Comparison of ENCODE assay signal across 12 cellular contexts in genomic region chr6:151393410-151393809, GRCh38. TPM values are rescaled to one million over a fixed set of nuclear protein-coding genes. Genes with fewer than 3 reads are reported as not detected.
DNase-seq lines count a peak whose midpoint lies in the region; ATAC-seq and TF ChIP-seq lines count a peak whose summit lies in the region.
"Had no signal": no experiment of that assay in that cellular context is flagged by ENCODE, and none has a peak within 500 bp of the region (broad histone marks: within the 10 kb centered on the region; RNA-seq: fewer than 3 reads in every experiment).

No MANE protein-coding gene starts in this region.

- intact Hi-C loops in HCT116 (cut with micrococcal nuclease), result no loop called here

- peak overlapping the region; percentile 87 for H3K4me2 ChIP-seq in BLaER1
- H3K4me2 ChIP-seq in HCT116 (ENCODE audit: low read length), result peak overlapping the region; percentile 99; the same call in 1 of the 2 replicates
- H3K4me2 ChIP-seq in mesenchymal stem cell (ENCODE audit: low read length, poor library complexity, severe bottlenecking), result no peak overlapping the region

- TF ChIP-seq POLR2A in HCT116 (IDR thresholded peaks at IDR 0.05; ENCODE audit: borderline replicate concordance, extremely low read depth, insufficient read depth, insufficient read length), result no peak

- no peak overlapping the region for H2BK5ac ChIP-seq in mesenchymal stem cell (ENCODE audit: low read depth, low read length, poor library complexity, severe bottlenecking)

- H2AK5ac ChIP-seq in mesenchymal stem cell (ENCODE audit: low read length, severe bottlenecking), result no peak overlapping the region

- no peak overlapping the region for H3K18ac ChIP-seq in mesenchymal stem cell (ENCODE audit: low read depth in 1 of 2, low read length in 2 of 2)

- H3K4me1 ChIP-seq in BLaER1, result peaks cover 41% of the 10 kb centered on the region
- H3K4me1 ChIP-seq in HCT116 (ENCODE audit: control insufficient read depth in 1 of 2, insufficient read depth in 2 of 2, low read length in 2 of 2), result peaks cover 19 to 51% of the 10 kb centered on the region in 2 experiments
- H3K4me1 ChIP-seq in mesenchymal stem cell (ENCODE audit: control insufficient read depth, insufficient read depth, low read depth, low read length), result peaks cover 5% of the 10 kb centered on the region

- H4K91ac ChIP-seq in mesenchymal stem cell (ENCODE audit: low read length), result no peak overlapping the region

- RAD21 ChIA-PET in HCT116 (lab: Charles Lee; ENCODE audit: low non-redundant PET in 1 of 2, low total read pairs in 2 of 2, uncharacterized antibody in 2 of 2, unreplicated experiment in 2 of 2), result no interaction called here

- no peaks in the 10 kb centered on the region for H3K27me3 ChIP-seq in BLaER1
- H3K27me3 ChIP-seq in HCT116 (ENCODE audit: insufficient read depth, low read length), result no peaks in the 10 kb centered on the region
- no peaks in the 10 kb centered on the region for H3K27me3 ChIP-seq in mesenchymal stem cell (ENCODE audit: control insufficient read depth in 1 of 2, insufficient read depth in 1 of 2, low read length in 2 of 2)

- no peak overlapping the region for H2BK15ac ChIP-seq in mesenchymal stem cell (ENCODE audit: low read depth, poor library complexity, severe bottlenecking)

- H3K27ac Mint-ChIP-seq in activated naive CD4-positive, alpha-beta T cell treated with anti-CD3 and anti-CD28 coated beads, Interleukin-2, amount 50 U/mL, for 72 hours, result peak overlapping the region; percentile 89 to 93

- DNase-seq in HCT116 (ENCODE audit: low read depth, low spot score), result no peak
- DNase-seq in activated naive CD4-positive, alpha-beta T cell treated with anti-CD3 and anti-CD28 coated beads, Interleukin-2, amount 50 U/mL, for 72 hours (ENCODE audit: low spot score in 2 of 2), result no peak
- no peak for DNase-seq in mesenchymal stem cell
- DNase-seq in DMS 273 treated with DMSO at 0.1 percent for 48 hours (lab: John Stamatoyannopoulos, UW), result no peak
- no peak for DNase-seq in stimulated activated naive CD4-positive, alpha-beta T cell (lab: John Stamatoyannopoulos, UW)
- no peak for DNase-seq in NAMALWA (ENCODE audit: low spot score)
- DNase-seq: DMS79, H7, NCI-H1930, Right ventricle myocardium superior had no signal

- H2AFZ ChIP-seq in HCT116 (ENCODE audit: low read depth, low read length, poor library complexity, severe bottlenecking), result no peak overlapping the region
- no peak overlapping the region for H2AFZ ChIP-seq in mesenchymal stem cell (ENCODE audit: low read depth, low read length)

- H3K9me3 Mint-ChIP-seq in activated naive CD4-positive, alpha-beta T cell treated with anti-CD3 and anti-CD28 coated beads, Interleukin-2, amount 50 U/mL, for 72 hours, result no peaks in the 10 kb centered on the region

- ATAC-seq in HCT116, result no peak
- ATAC-seq in activated naive CD4-positive, alpha-beta T cell treated with anti-CD3 and anti-CD28 coated beads, Interleukin-2, amount 50 U/mL, for 72 hours, result no peak
- ATAC-seq in HG02759 (IDR thresholded peaks at IDR 0.05; ENCODE audit: unreplicated experiment), result no peak

- WGBS in mesenchymal stem cell, result 93% methylated on average over 4 of the region's 4 CpGs

- H4K20me1 ChIP-seq in BLaER1 (peaks cover 77% of the 10 kb centered on the region), HCT116 (ENCODE audit: insufficient read depth) (peaks cover 3% of the 10 kb centered on the region; the same call in 1 of the 2 replicates)

- H3K27ac ChIP-seq in BLaER1 (no peak overlapping the region), HCT116 (ENCODE audit: low read depth, low read length) (no peak overlapping the region; the same call in 1 of the 2 replicates), mesenchymal stem cell (ENCODE audit: low read length, poor library complexity, severe bottlenecking) (no peak overlapping the region)

- H3K9ac ChIP-seq in BLaER1, result peak overlapping the region; percentile 99
- H3K9ac ChIP-seq in HCT116 (ENCODE audit: low read length), result no peak overlapping the region
- H3K9ac ChIP-seq in mesenchymal stem cell (ENCODE audit: low read length), result peak overlapping the region; percentile 88

- H3K9me2 ChIP-seq in HCT116 (ENCODE audit: insufficient read depth), result no peaks in the 10 kb centered on the region

- peaks cover 24% of the 10 kb centered on the region for H3K36me3 ChIP-seq in BLaER1
- no peaks in the 10 kb centered on the region for H3K36me3 ChIP-seq in HCT116 (ENCODE audit: control insufficient read depth in 1 of 2, insufficient read depth in 2 of 2, low read length in 2 of 2)
- H3K36me3 ChIP-seq in mesenchymal stem cell (ENCODE audit: control insufficient read depth in 1 of 2, insufficient read depth in 2 of 2, low read depth in 1 of 2, low read length in 2 of 2), result peaks cover 2 to 13% of the 10 kb centered on the region in 2 experiments

- no peak overlapping the region for H2BK12ac ChIP-seq in mesenchymal stem cell (ENCODE audit: low read length in 2 of 2)

- no peak overlapping the region for H3K23ac ChIP-seq in mesenchymal stem cell (ENCODE audit: low read length in 2 of 2)

- no peak overlapping the region for H3K4ac ChIP-seq in mesenchymal stem cell (ENCODE audit: low read depth in 1 of 2, low read length in 2 of 2)

- CTCF ChIA-PET in HCT116 (lab: Charles Lee), result interaction anchor here (1.2 kb wide), 1 partner anchor 502 kb away, joined by 3 read pairs; no protein-coding TSS in a partner anchor

- TF ChIP-seq RAD21 in HCT116 (IDR thresholded peaks at IDR 0.05; ENCODE audit: low read depth), result no peak

- H2BK120ac ChIP-seq in mesenchymal stem cell (ENCODE audit: low read depth, low read length), result no peak overlapping the region

- POLR2A ChIA-PET in HCT116 (lab: Charles Lee), result no interaction called here

- no peaks in the 10 kb centered on the region for H3K9me3 ChIP-seq in BLaER1
- no peaks in the 10 kb centered on the region for H3K9me3 ChIP-seq in HCT116 (ENCODE audit: control insufficient read depth in 1 of 2, insufficient read depth in 1 of 2, low read depth in 1 of 2, low read length in 2 of 2)
- no peaks in the 10 kb centered on the region for H3K9me3 ChIP-seq in mesenchymal stem cell (ENCODE audit: control insufficient read depth, low read length)

- H3K36me3 Mint-ChIP-seq in activated naive CD4-positive, alpha-beta T cell treated with anti-CD3 and anti-CD28 coated beads, Interleukin-2, amount 50 U/mL, for 72 hours, result peaks cover 23 to 33% of the 10 kb centered on the region in 2 donors

- no peak overlapping the region for H4K8ac ChIP-seq in mesenchymal stem cell (ENCODE audit: low read length)

- H3K79me2 ChIP-seq in HCT116 (ENCODE audit: insufficient read depth, low read length), result peaks cover 83% of the 10 kb centered on the region

- H3K4me3 ChIP-seq in BLaER1, result no peak overlapping the region
- H3K4me3 ChIP-seq in HCT116 (replicated peaks in 1 of 2; ENCODE audit: low read depth in 1 of 2, low read length in 2 of 2), result no peak overlapping the region
- peak overlapping the region in 1 of 2 experiments; percentile 86 for H3K4me3 ChIP-seq in mesenchymal stem cell (ENCODE audit: insufficient read depth in 1 of 2, low read depth in 1 of 2, low read length in 2 of 2)

- TF ChIP-seq CTCF in HCT116 (IDR thresholded peaks at IDR 0.05 in 2 of 3, conservative IDR thresholded peaks at IDR 0.05 in 1 of 3; ENCODE audit: borderline replicate concordance in 1 of 3, insufficient read depth in 1 of 3, low read depth in 2 of 3, low read length in 2 of 3), result no peak

- no peak overlapping the region for H3K14ac ChIP-seq in mesenchymal stem cell (ENCODE audit: low read length in 2 of 2)

- BruUV-seq in HCT116 (replicated peaks; lab: Mats Ljungman, UMichigan), result no TSS peak

- H3K79me1 ChIP-seq in mesenchymal stem cell (replicated peaks; ENCODE audit: low read length, poor library complexity, severe bottlenecking), result peaks cover 2% of the 10 kb centered on the region

TF ChIP-seq in HCT116, 20 proteins besides CTCF, POLR2A, EP300 and RAD21 (continues in another document):
- TF ChIP-seq FOSL1 (IDR thresholded peaks at IDR 0.05; ENCODE audit: low read depth) (no peak), EZH2phosphoT487 (IDR thresholded peaks at IDR 0.05; ENCODE audit: borderline replicate concordance) (no peak), REST (IDR thresholded peaks at IDR 0.05; ENCODE audit: low read depth) (no peak)
- TF ChIP-seq, protein P1, sequence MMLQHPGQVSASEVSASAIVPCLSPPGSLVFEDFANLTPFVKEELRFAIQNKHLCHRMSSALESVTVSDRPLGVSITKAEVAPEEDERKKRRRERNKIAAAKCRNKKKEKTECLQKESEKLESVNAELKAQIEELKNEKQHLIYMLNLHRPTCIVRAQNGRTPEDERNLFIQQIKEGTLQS (IDR thresholded peaks at IDR 0.05), result no peak

RNA-seq across cellular contexts. Expression of gene ZBTB2, which starts 2.1 kb away (rescaled TPM):
- 12.5 TPM for total RNA-seq in HCT116 (2021; ENCODE audit: unreplicated experiment)
- polyA plus RNA-seq in HCT116 (2012), result 7.5 and 7.9 TPM in 2 replicates
- 10 to 100 TPM; 14.8 to 21.4 TPM for total RNA-seq in activated naive CD4-positive, alpha-beta T cell treated with anti-CD3 and anti-CD28 coated beads, Interleukin-2, amount 50 U/mL, for 72 hours
- 18.4 TPM for polyA plus RNA-seq in mesenchymal stem cell (2013, experiment 1 of 2)
- 18.0 TPM for polyA plus RNA-seq in mesenchymal stem cell (2013, experiment 2 of 2)

RNA-seq across cellular contexts. Expression of gene RMND1, which starts 58.5 kb away (rescaled TPM):
- 28.0 TPM for total RNA-seq in HCT116 (2021; ENCODE audit: unreplicated experiment)
- polyA plus RNA-seq in HCT116 (2012), result 12.7 and 18.4 TPM in 2 replicates
- total RNA-seq in activated naive CD4-positive, alpha-beta T cell treated with anti-CD3 and anti-CD28 coated beads, Interleukin-2, amount 50 U/mL, for 72 hours, result 10 to 100 TPM; 17.8 to 23.4 TPM
- polyA plus RNA-seq in mesenchymal stem cell (2013, experiment 1 of 2), result 12.9 TPM
- polyA plus RNA-seq in mesenchymal stem cell (2013, experiment 2 of 2), result 12.5 TPM
